In genomic region chr1:26960625-26960966, GRCh38 we compare ENCODE assay signal across 11 cellular contexts. TPM values are rescaled to one million over a fixed set of nuclear protein-coding genes. Genes with fewer than 3 reads are reported as not detected.
A peak's percentile ranks its signal among the peaks of the same experiment; 100 is the strongest.
DNase-seq lines count a peak whose midpoint lies in the region; ATAC-seq, FAIRE-seq and TF ChIP-seq lines count a peak whose summit lies in the region.
"Had no signal": no experiment of that assay in that cellular context is flagged by ENCODE, and none has a peak within 500 bp of the region (broad histone marks: within the 10 kb centered on the region; RNA-seq: fewer than 3 reads in every experiment).

No MANE protein-coding gene starts in this region.

- H3K9me1 ChIP-seq in K562 (ENCODE audit: control insufficient read depth, insufficient read depth, low read length), result no peaks in the 10 kb centered on the region

- TF ChIP-seq CTCF in K562 (IDR thresholded peaks at IDR 0.05 in 2 of 3, conservative IDR thresholded peaks at IDR 0.05 in 1 of 3; ENCODE audit: insufficient read depth in 2 of 3, low read depth in 1 of 3, low read length in 3 of 3) (no peak), left lung (IDR thresholded peaks at IDR 0.05) (no peak), stomach (IDR thresholded peaks at IDR 0.05) (no peak)

- no peaks in the 10 kb centered on the region for H3K9me3 ChIP-seq in K562 (replicated peaks; ENCODE audit: control insufficient read depth, insufficient read depth, low read depth, low read length)
- H3K9me3 ChIP-seq in left lung, result no peaks in the 10 kb centered on the region
- H3K9me3 ChIP-seq in stomach, result peaks cover 0 to 5% (median 2%) of the 10 kb centered on the region in 4 donors
- H3K9me3 ChIP-seq: uterus had no signal

- no peaks in the 10 kb centered on the region for H3K36me3 ChIP-seq in K562 (ENCODE audit: control insufficient read depth, insufficient read depth, low read length)
- no peaks in the 10 kb centered on the region for H3K36me3 ChIP-seq in left lung
- H3K36me3 ChIP-seq in stomach, result no peaks in the 10 kb centered on the region
- H3K36me3 ChIP-seq: uterus had no signal

- in situ Hi-C loops in K562 (cut with MboI), result no loop called here

- H3K27ac Mint-ChIP-seq in activated CD8-positive, alpha-beta memory T cell treated with anti-CD3 and anti-CD28 coated beads, Interleukin-2, amount 10 ng/mL, durations not matched to agents 7 days and 5 days, result no peak overlapping the region

- H3K36me3 Mint-ChIP-seq in activated CD8-positive, alpha-beta memory T cell treated with anti-CD3 and anti-CD28 coated beads, Interleukin-2, amount 10 ng/mL, durations not matched to agents 7 days and 5 days, result peaks cover 2% of the 10 kb centered on the region

- H3K27ac ChIP-seq in K562 (ENCODE audit: extremely low read depth, low read depth, low read length) (no peak overlapping the region), left lung (peak overlapping the region in 1 of 2 donors; percentile 30), stomach (peak overlapping the region; percentile 73 to 88 (median 84))
- H3K27ac ChIP-seq: uterus had no signal

- no peaks in the 10 kb centered on the region for H3K79me2 ChIP-seq in K562 (ENCODE audit: control insufficient read depth, insufficient read depth, low read length)

- POLR2A ChIA-PET in K562 (lab: Yijun Ruan, JAX), result interaction anchor here (0.9 to 1.3 kb wide), 3 partner anchors 9 to 15 kb away, joined by 3 to 5 read pairs (median 4); no protein-coding TSS in a partner anchor

- no peak for TF ChIP-seq RAD21 in K562 (CRISPR knock-in tag; conservative IDR thresholded peaks at IDR 0.05 in 1 of 2, IDR thresholded peaks at IDR 0.05 in 1 of 2)

- peak overlapping the region; percentile 63 for H3K4me3 ChIP-seq in K562
- peak overlapping the region; percentile 39 to 54 for H3K4me3 ChIP-seq in left lung
- H3K4me3 ChIP-seq in stomach, result peak overlapping the region; percentile 57 to 84 (median 68)

- peak overlapping the region; percentile 74 for H3K4me2 ChIP-seq in K562 (ENCODE audit: insufficient read depth, low read length)

- TF ChIP-seq POLR2A in K562 (conservative IDR thresholded peaks at IDR 0.05) (no peak), stomach (IDR thresholded peaks at IDR 0.05) (no peak)

- H3K27me3 ChIP-seq in K562 (ENCODE audit: control insufficient read depth in 2 of 2, insufficient read depth in 2 of 2, low read length in 2 of 2) (peaks cover 5 to 16% of the 10 kb centered on the region in 2 experiments; a peak in 4 of 5 replicates), left lung (peaks cover 22 to 57% of the 10 kb centered on the region in 2 donors), stomach (peaks cover 3 to 55% (median 25%) of the 10 kb centered on the region in 3 donors)

- CTCF ChIA-PET in activated CD8-positive, alpha-beta memory T cell treated with anti-CD3 and anti-CD28 coated beads, Interleukin-2, amount 10 ng/mL, durations not matched to agents 7 days and 5 days (lab: Charles Lee), result no interaction called here
- CTCF ChIA-PET in K562 (lab: Yijun Ruan, JAX; ENCODE audit: low intra/inter-chr PET ratio), result interaction anchor here (0.6 kb wide), 2 partner anchors 10 to 684 kb away, joined by 3 read pairs; no protein-coding TSS in a partner anchor

- H4K20me1 ChIP-seq in K562 (replicated peaks; ENCODE audit: control insufficient read depth, insufficient read depth, low read length), result no peaks in the 10 kb centered on the region

- peak overlapping the region; percentile 56 for H3K4me3 Mint-ChIP-seq in activated CD8-positive, alpha-beta memory T cell treated with anti-CD3 and anti-CD28 coated beads, Interleukin-2, amount 10 ng/mL, durations not matched to agents 7 days and 5 days

- no TSS peak for BruUV-seq in K562 (replicated peaks; lab: Mats Ljungman, UMichigan)

- no peak for TF ChIP-seq EP300 in K562 (IDR thresholded peaks at IDR 0.05; ENCODE audit: low read length)
- TF ChIP-seq EP300 in stomach (IDR thresholded peaks at IDR 0.05), result no peak

- ATAC-seq in activated CD8-positive, alpha-beta memory T cell treated with anti-CD3 and anti-CD28 coated beads, Interleukin-2, amount 10 ng/mL, durations not matched to agents 7 days and 5 days, result no peak
- ATAC-seq in K562, result peak; percentile 19; the same call in 2 of the 3 replicates
- ATAC-seq in left lung, result peak; percentile 18
- ATAC-seq in GM19452 (IDR thresholded peaks at IDR 0.05; ENCODE audit: unreplicated experiment), result no peak

- H3K4me1 Mint-ChIP-seq in activated CD8-positive, alpha-beta memory T cell treated with anti-CD3 and anti-CD28 coated beads, Interleukin-2, amount 10 ng/mL, durations not matched to agents 7 days and 5 days, result peaks cover 7% of the 10 kb centered on the region

- intact Hi-C loops in K562 (cut with micrococcal nuclease), result no loop called here
- intact Hi-C loops in left lung (cut with DNase I), result no loop called here
- intact Hi-C loops in stomach (cut with DNase I; ENCODE audit: low total_unique reads), result no loop called here

- WGBS in K562 (ENCODE audit: insufficient coverage, low coverage, missing lambda C conversion rate), result 21% methylated on average over 3 of the region's 3 CpGs
- 5 to 29% (median 12%) methylated on average over 3 of the region's 3 CpGs for WGBS in stomach, 5 donors

- peak; percentile 57 for FAIRE-seq in K562 (lab: Jason Lieb, UNC)

- peaks cover 61% of the 10 kb centered on the region for H3K27me3 Mint-ChIP-seq in activated CD8-positive, alpha-beta memory T cell treated with anti-CD3 and anti-CD28 coated beads, Interleukin-2, amount 10 ng/mL, durations not matched to agents 7 days and 5 days

- no peaks in the 10 kb centered on the region for H3K9me3 Mint-ChIP-seq in activated CD8-positive, alpha-beta memory T cell treated with anti-CD3 and anti-CD28 coated beads, Interleukin-2, amount 10 ng/mL, durations not matched to agents 7 days and 5 days (ENCODE audit: low read depth)

- H2AFZ ChIP-seq in K562 (ENCODE audit: low read depth, low read length), result peak overlapping the region; percentile 87

- H3K9ac ChIP-seq in K562 (ENCODE audit: insufficient read depth in 1 of 2, low read depth in 2 of 2, low read length in 2 of 2), result peak overlapping the region; percentile 55 to 90; a peak in 3 of 4 replicates

- DNase-seq in activated CD8-positive, alpha-beta memory T cell treated with anti-CD3 and anti-CD28 coated beads, Interleukin-2, amount 10 ng/mL, durations not matched to agents 7 days and 5 days, result no peak
- DNase-seq in activated CD8-positive, alpha-beta memory T cell treated with anti-CD3 and anti-CD28 coated beads, Interleukin-2, amount 50 U/mL, for 48 hours, result no peak
- DNase-seq in K562 (ENCODE audit: extremely low read depth in 1 of 4, low spot score in 3 of 4), result no peak
- no peak for DNase-seq in left lung
- no peak for DNase-seq in stomach
- no peak for DNase-seq in KG1 (lab: John Stamatoyannopoulos, UW)
- no peak for DNase-seq in hepatic stellate cell (ENCODE audit: low spot score)
- DNase-seq: uterus had no signal

- H3K4me1 ChIP-seq in K562 (replicated peaks in 1 of 2; ENCODE audit: control insufficient read depth in 2 of 2, insufficient read depth in 2 of 2, low read length in 2 of 2) (peaks cover 5 to 14% of the 10 kb centered on the region in 2 experiments; a peak in 4 of 5 replicates), left lung (peaks cover 0 to 15% of the 10 kb centered on the region in 2 donors), stomach (peaks cover 16 to 33% (median 26%) of the 10 kb centered on the region in 4 donors)

RNA-seq across cellular contexts. Expression of gene KDF1, which starts 0.3 kb away (rescaled TPM):
- not detected for total RNA-seq in activated CD8-positive, alpha-beta memory T cell treated with anti-CD3 and anti-CD28 coated beads, Interleukin-2, amount 10 ng/mL, durations not matched to agents 7 days and 5 days
- total RNA-seq in K562 (2011; cell fraction: chromatin; rRNA removed; ENCODE audit: low replicate concordance), result 1.2 and 3.2 TPM in 2 replicates
- 2.0 and 2.1 TPM in 2 replicates for total RNA-seq in K562 (2011; cell fraction: nucleolus; rRNA removed)
- 1.5 and 1.8 TPM in 2 replicates for total RNA-seq in K562 (2011; cell fraction: nucleoplasm; rRNA removed)
- total RNA-seq in K562 (2014; rRNA removed) (0.73 and 2.6 TPM in 2 replicates), K562 (2014; rRNA removed; fragmentation: Illumina TruSeq; extraction: Trizol) (0.62 and 0.73 TPM in 2 replicates), K562 (2015; rRNA removed; fragmentation: Illumina TruSeq; extraction: Trizol) (0.53 and 0.83 TPM in 2 replicates), K562 (2021) (1.9 and 2.4 TPM in 2 replicates), left lung (10 to 100 TPM in 1 of 2 donors, 1 to 10 TPM in 1; 8.6 to 12.1 TPM), stomach (10 to 100 TPM in 2 of 5 donors, 1 to 10 TPM in 3; 2.9 to 21.6 (median 7.1) TPM)
- polyA plus RNA-seq in K562 (2011; rRNA removed) (1.4 and 4.8 TPM in 2 replicates), K562 (2014; fragmentation: Illumina TruSeq; extraction: Trizol) (1.3 and 1.9 TPM in 2 replicates), K562 (2014; fragmentation: Nextera tagmentation; extraction: Ambion mirVana) (under 1 TPM; 0.38 to 0.48 TPM), K562 (2014; rRNA removed) (1.0 and 1.3 TPM in 2 replicates), stomach (10 to 100 TPM; 13.6 to 15.3 (median 14.5) TPM)
- polyA plus RNA-seq in K562 (2011; cell fraction: cytosol; rRNA removed), result 4.7 and 4.9 TPM in 2 replicates
- 3.2 and 3.7 TPM in 2 replicates for polyA plus RNA-seq in K562 (2011; cell fraction: nucleus; rRNA removed)
- polyA plus RNA-seq in K562 (2012), result 1.2 and 3.1 TPM in 2 replicates
- 2.2 and 4.5 TPM in 2 replicates for polyA minus RNA-seq in K562 (2011; rRNA and poly(A)+ RNA removed)
- 2.3 and 3.9 TPM in 2 replicates for polyA minus RNA-seq in K562 (2011; cell fraction: cytosol; rRNA and poly(A)+ RNA removed)
- polyA minus RNA-seq in K562 (2011; cell fraction: nucleus; rRNA and poly(A)+ RNA removed), result 0.81 and 1.4 TPM in 2 replicates
- total RNA-seq: glomerular endothelial cell, RPMI7951 had no signal

RNA-seq across cellular contexts. Expression of gene TRNP1, which starts 32.9 kb away (rescaled TPM):
- total RNA-seq in activated CD8-positive, alpha-beta memory T cell treated with anti-CD3 and anti-CD28 coated beads, Interleukin-2, amount 10 ng/mL, durations not matched to agents 7 days and 5 days, result under 1 TPM; 0.15 to 0.19 TPM
- 0.90 and 1.7 TPM in 2 replicates for total RNA-seq in K562 (2011; cell fraction: chromatin; rRNA removed; ENCODE audit: low replicate concordance)
- total RNA-seq in K562 (2011; cell fraction: nucleolus; rRNA removed), result 1.3 and 1.8 TPM in 2 replicates
- 1.3 TPM in 2 replicates for total RNA-seq in K562 (2011; cell fraction: nucleoplasm; rRNA removed)
- total RNA-seq in K562 (2014; rRNA removed) (1.1 and 1.2 TPM in 2 replicates), K562 (2014; rRNA removed; fragmentation: Illumina TruSeq; extraction: Trizol) (0.73 and 0.95 TPM in 2 replicates), K562 (2015; rRNA removed; fragmentation: Illumina TruSeq; extraction: Trizol) (0.26 and 0.47 TPM in 2 replicates), K562 (2021) (0.95 and 2.3 TPM in 2 replicates), left lung (10 to 100 TPM; 23.4 to 27.7 TPM), stomach (100 to 1,000 TPM in 1 of 5 donors, 10 to 100 TPM in 3, 1 to 10 TPM in 1; 1.7 to 188 (median 40.0) TPM)
- polyA plus RNA-seq in K562 (2011; rRNA removed) (0.98 and 1.9 TPM in 2 replicates), K562 (2014; fragmentation: Illumina TruSeq; extraction: Trizol) (0.98 and 1.4 TPM in 2 replicates), K562 (2014; fragmentation: Nextera tagmentation; extraction: Ambion mirVana) (under 1 TPM; 0.03 to 0.14 TPM), K562 (2014; rRNA removed) (0.97 and 1.3 TPM in 2 replicates), stomach (100 to 1,000 TPM; 121 to 216 (median 183) TPM)
- 1.7 and 2.1 TPM in 2 replicates for polyA plus RNA-seq in K562 (2011; cell fraction: cytosol; rRNA removed)
- 1.1 and 1.7 TPM in 2 replicates for polyA plus RNA-seq in K562 (2011; cell fraction: nucleus; rRNA removed)
- polyA plus RNA-seq in K562 (2012), result 0.29 and 0.94 TPM in 2 replicates
- 0.32 and 0.90 TPM in 2 replicates for polyA minus RNA-seq in K562 (2011; rRNA and poly(A)+ RNA removed)
- polyA minus RNA-seq in K562 (2011; cell fraction: cytosol; rRNA and poly(A)+ RNA removed), result 0.38 TPM in 1 of 2 replicates, not detected in the other
- 0.81 and 1.1 TPM in 2 replicates for polyA minus RNA-seq in K562 (2011; cell fraction: nucleus; rRNA and poly(A)+ RNA removed)

RNA-seq across cellular contexts. Expression of gene NUDC, which starts 39.1 kb away (rescaled TPM):
- 10 to 100 TPM; 88.8 to 91.6 TPM for total RNA-seq in activated CD8-positive, alpha-beta memory T cell treated with anti-CD3 and anti-CD28 coated beads, Interleukin-2, amount 10 ng/mL, durations not matched to agents 7 days and 5 days
- 70.9 and 112 TPM in 2 replicates for total RNA-seq in K562 (2011; cell fraction: chromatin; rRNA removed; ENCODE audit: low replicate concordance)
- 73.0 and 85.1 TPM in 2 replicates for total RNA-seq in K562 (2011; cell fraction: nucleolus; rRNA removed)
- total RNA-seq in K562 (2011; cell fraction: nucleoplasm; rRNA removed), result 71.2 and 76.6 TPM in 2 replicates
- total RNA-seq in K562 (2014; rRNA removed) (234 and 265 TPM in 2 replicates), K562 (2014; rRNA removed; fragmentation: Illumina TruSeq; extraction: Trizol) (83.1 and 86.9 TPM in 2 replicates), K562 (2015; rRNA removed; fragmentation: Illumina TruSeq; extraction: Trizol) (156 and 157 TPM in 2 replicates), K562 (2021) (160 and 170 TPM in 2 replicates), left lung (10 to 100 TPM; 56.2 to 65.8 TPM), stomach (10 to 100 TPM; 20.0 to 88.1 (median 33.5) TPM)
- polyA plus RNA-seq in K562 (2011; rRNA removed) (42.5 and 59.7 TPM in 2 replicates), K562 (2014; fragmentation: Illumina TruSeq; extraction: Trizol) (202 and 219 TPM in 2 replicates), K562 (2014; fragmentation: Nextera tagmentation; extraction: Ambion mirVana) (10 to 100 TPM in 1 of 2 experiments, 1 to 10 TPM in 1; 9.8 to 18.1 TPM), K562 (2014; rRNA removed) (126 and 149 TPM in 2 replicates), stomach (10 to 100 TPM; 58.6 to 80.6 (median 71.7) TPM)
- polyA plus RNA-seq in K562 (2011; cell fraction: cytosol; rRNA removed), result 49.6 and 54.7 TPM in 2 replicates
- polyA plus RNA-seq in K562 (2011; cell fraction: nucleus; rRNA removed), result 56.8 and 59.7 TPM in 2 replicates
- polyA plus RNA-seq in K562 (2012), result 171 and 247 TPM in 2 replicates
- polyA minus RNA-seq in K562 (2011; rRNA and poly(A)+ RNA removed), result 42.3 and 52.0 TPM in 2 replicates
- 79.7 and 80.2 TPM in 2 replicates for polyA minus RNA-seq in K562 (2011; cell fraction: cytosol; rRNA and poly(A)+ RNA removed)
- polyA minus RNA-seq in K562 (2011; cell fraction: nucleus; rRNA and poly(A)+ RNA removed), result 19.4 and 28.9 TPM in 2 replicates

RNA-seq across cellular contexts. Expression of gene NR0B2, which starts 46.8 kb away (rescaled TPM):
- total RNA-seq in activated CD8-positive, alpha-beta memory T cell treated with anti-CD3 and anti-CD28 coated beads, Interleukin-2, amount 10 ng/mL, durations not matched to agents 7 days and 5 days, result not detected
- not detected in 2 replicates for total RNA-seq in K562 (2011; cell fraction: chromatin; rRNA removed; ENCODE audit: low replicate concordance)
- total RNA-seq in K562 (2011; cell fraction: nucleolus; rRNA removed), result not detected in 2 replicates
- not detected in 2 replicates for total RNA-seq in K562 (2011; cell fraction: nucleoplasm; rRNA removed)
- not detected in 2 replicates for total RNA-seq in K562 (2014; rRNA removed)
- total RNA-seq in K562 (2014; rRNA removed; fragmentation: Illumina TruSeq; extraction: Trizol), result not detected in 2 replicates
- not detected in 2 replicates for total RNA-seq in K562 (2015; rRNA removed; fragmentation: Illumina TruSeq; extraction: Trizol)
- not detected in 2 replicates for total RNA-seq in K562 (2021)
- not detected in 2 replicates for polyA plus RNA-seq in K562 (2011; rRNA removed)
- polyA plus RNA-seq in K562 (2011; cell fraction: cytosol; rRNA removed), result 0.06 TPM in 1 of 2 replicates, not detected in the other
- polyA plus RNA-seq in K562 (2011; cell fraction: nucleus; rRNA removed), result not detected in 2 replicates
- 0.08 TPM in 1 of 2 replicates, not detected in the other for polyA plus RNA-seq in K562 (2012)
- not detected in 2 replicates for polyA plus RNA-seq in K562 (2014; fragmentation: Illumina TruSeq; extraction: Trizol)
- polyA plus RNA-seq in K562 (2014; fragmentation: Nextera tagmentation; extraction: Ambion mirVana), result not detected
- polyA plus RNA-seq in K562 (2014; rRNA removed), result not detected in 2 replicates
- not detected in 2 replicates for polyA minus RNA-seq in K562 (2011; rRNA and poly(A)+ RNA removed)
- not detected in 2 replicates for polyA minus RNA-seq in K562 (2011; cell fraction: cytosol; rRNA and poly(A)+ RNA removed)
- polyA minus RNA-seq in K562 (2011; cell fraction: nucleus; rRNA and poly(A)+ RNA removed), result not detected in 2 replicates
- 1 to 10 TPM; 1.2 to 7.8 TPM for total RNA-seq in left lung
- 10 to 100 TPM in 2 of 5 donors, 1 to 10 TPM in 1, not detected in 2; 8.3 to 31.2 (median 21.7) TPM for total RNA-seq in stomach
- polyA plus RNA-seq in stomach, result 10 to 100 TPM; 10.7 to 63.3 (median 39.1) TPM
- total RNA-seq: glomerular endothelial cell, RPMI7951, uterus had no signal

RNA-seq across cellular contexts. Expression of gene TENT5B, which starts 52.1 kb away (rescaled TPM):
- total RNA-seq in activated CD8-positive, alpha-beta memory T cell treated with anti-CD3 and anti-CD28 coated beads, Interleukin-2, amount 10 ng/mL, durations not matched to agents 7 days and 5 days, result not detected
- total RNA-seq in K562 (2011; cell fraction: chromatin; rRNA removed; ENCODE audit: low replicate concordance), result 0.62 and 1.6 TPM in 2 replicates
- 1.7 and 2.0 TPM in 2 replicates for total RNA-seq in K562 (2011; cell fraction: nucleolus; rRNA removed)
- 1.1 and 1.4 TPM in 2 replicates for total RNA-seq in K562 (2011; cell fraction: nucleoplasm; rRNA removed)
- total RNA-seq in K562 (2014; rRNA removed) (1.3 and 2.9 TPM in 2 replicates), K562 (2014; rRNA removed; fragmentation: Illumina TruSeq; extraction: Trizol) (0.25 and 0.29 TPM in 2 replicates), K562 (2015; rRNA removed; fragmentation: Illumina TruSeq; extraction: Trizol) (0.60 and 0.83 TPM in 2 replicates), K562 (2021) (1.6 and 1.7 TPM in 2 replicates), left lung (10 to 100 TPM; 22.9 to 27.3 TPM), stomach (10 to 100 TPM in 2 of 5 donors, 1 to 10 TPM in 3; 1.8 to 33.0 (median 5.5) TPM)
- polyA plus RNA-seq in K562 (2011; rRNA removed) (0.39 and 0.61 TPM in 2 replicates), K562 (2014; fragmentation: Illumina TruSeq; extraction: Trizol) (0.48 and 0.54 TPM in 2 replicates), K562 (2014; fragmentation: Nextera tagmentation; extraction: Ambion mirVana) (under 1 TPM in 1 of 2 experiments, not detected in 1; 0.07 TPM), K562 (2014; rRNA removed) (0.93 TPM in 2 replicates), stomach (10 to 100 TPM in 1 of 3 donors, 1 to 10 TPM in 2; 1.7 to 27.5 (median 3.9) TPM)
- polyA plus RNA-seq in K562 (2011; cell fraction: cytosol; rRNA removed), result 0.77 and 0.98 TPM in 2 replicates
- 0.44 and 0.67 TPM in 2 replicates for polyA plus RNA-seq in K562 (2011; cell fraction: nucleus; rRNA removed)
- polyA plus RNA-seq in K562 (2012), result 0.77 and 0.80 TPM in 2 replicates
- polyA minus RNA-seq in K562 (2011; rRNA and poly(A)+ RNA removed), result 0.42 and 0.84 TPM in 2 replicates
- 0.48 and 1.1 TPM in 2 replicates for polyA minus RNA-seq in K562 (2011; cell fraction: cytosol; rRNA and poly(A)+ RNA removed)
- 0.81 and 1.2 TPM in 2 replicates for polyA minus RNA-seq in K562 (2011; cell fraction: nucleus; rRNA and poly(A)+ RNA removed)

Comparison
In these comparisons a context has a peak if more than half of its experiments do, and no peak if none do; other contexts are left out.
1. ATAC-seq: peak in K562 (single experiment) and left lung (single experiment); none in activated CD8-positive, alpha-beta memory T cell treated with anti-CD3 and anti-CD28 coated beads, Interleukin-2, amount 10 ng/mL, durations not matched to agents 7 days and 5 days (single experiment) and GM19452 (single experiment).
2. Peak in every context shown above with its lines, with median percentiles within 50 percentile points of each other: H3K4me3 ChIP-seq.